In the genomic region with DNA sequence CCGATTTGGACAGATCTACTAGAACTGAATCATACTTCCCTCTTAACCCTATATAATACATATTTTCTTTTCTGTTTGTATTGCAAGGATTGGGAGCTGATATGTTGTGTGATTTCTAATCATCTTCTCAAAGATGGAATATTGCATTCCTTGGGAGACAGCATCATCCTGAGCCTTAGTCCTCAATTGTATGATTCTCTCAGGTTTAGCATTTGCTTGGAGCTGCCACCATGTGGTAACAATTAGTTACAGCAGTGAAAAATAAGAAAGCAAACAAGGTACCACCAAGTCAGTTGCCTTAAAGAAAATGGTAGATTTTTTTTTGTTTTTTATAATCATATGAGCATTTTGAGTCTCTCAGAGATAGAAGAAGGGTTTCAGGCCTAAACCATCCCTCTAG, we compare ENCODE assay signal across 9 cellular contexts. TPM values are rescaled to one million over a fixed set of nuclear protein-coding genes. Genes with fewer than 3 reads are reported as not detected.
A peak's percentile ranks its signal among the peaks of the same experiment; 100 is the strongest.
DNase-seq lines count a peak whose midpoint lies in the region; ATAC-seq, FAIRE-seq and TF ChIP-seq lines count a peak whose summit lies in the region.
"Had no signal": no experiment of that assay in that cellular context is flagged by ENCODE, and none has a peak within 500 bp of the region (broad histone marks: within the 10 kb centered on the region; RNA-seq: fewer than 3 reads in every experiment).

No MANE protein-coding gene starts in this region.

- no peak overlapping the region for H3K4me3 ChIP-seq in keratinocyte (ENCODE audit: control insufficient read depth in 2 of 3, extremely low read depth in 1 of 3, insufficient read depth in 2 of 3, low read depth in 1 of 3, low read length in 3 of 3)

- DNase-seq in AG20443 (ENCODE audit: low spot score), result peak; percentile 22
- DNase-seq in H4 (ENCODE audit: low spot score), result peak; percentile 19
- DNase-seq in keratinocyte (ENCODE audit: low read depth, low spot score), result no peak
- no peak for DNase-seq in activated gamma-delta T cell treated with Interleukin-2 at 50 U/mL for 16 hours
- no peak for DNase-seq in stimulated activated CD4-positive, alpha-beta T cell treated with anti-CD3 and anti-CD28 coated beads, Interleukin-2, amount 100 ng/mL, for 24 hours
- DNase-seq in NCI-H226, result no peak
- DNase-seq: NCI-H1930 had no signal

- no peaks in the 10 kb centered on the region for H3K9me3 ChIP-seq in keratinocyte (ENCODE audit: control insufficient read depth, low read depth, low read length)

- no peaks in the 10 kb centered on the region for H4K20me1 ChIP-seq in keratinocyte (ENCODE audit: control insufficient read depth, extremely low read depth, insufficient read depth, low read length)

- no peak overlapping the region for H3K27ac ChIP-seq in keratinocyte (ENCODE audit: control insufficient read depth, insufficient read depth, low read length)

- no peaks in the 10 kb centered on the region for H3K27me3 Mint-ChIP-seq in activated T-helper 17 cell treated with anti-CD3 and anti-CD28 coated beads, Interleukin-2, amount 50 U/mL, for 72 hours

- H3K27me3 ChIP-seq in keratinocyte (ENCODE audit: control insufficient read depth, extremely low read depth, insufficient read depth, low read length), result no peaks in the 10 kb centered on the region

- peaks cover 9% of the 10 kb centered on the region for H3K4me1 ChIP-seq in keratinocyte (ENCODE audit: control insufficient read depth, extremely low read depth, insufficient read depth, low read length)

- peak overlapping the region; percentile 45 for H3K27ac Mint-ChIP-seq in activated T-helper 17 cell treated with anti-CD3 and anti-CD28 coated beads, Interleukin-2, amount 50 U/mL, for 72 hours

- peaks cover 10% of the 10 kb centered on the region for H3K4me1 Mint-ChIP-seq in activated T-helper 17 cell treated with anti-CD3 and anti-CD28 coated beads, Interleukin-2, amount 50 U/mL, for 72 hours

- no peak overlapping the region for H2AFZ ChIP-seq in keratinocyte (ENCODE audit: control insufficient read depth, low read length)

- peaks cover 39 to 60% of the 10 kb centered on the region in 2 experiments for H3K36me3 ChIP-seq in keratinocyte (ENCODE audit: control insufficient read depth in 2 of 2, extremely low read depth in 1 of 2, insufficient read depth in 2 of 2, low read length in 2 of 2)

- no peaks in the 10 kb centered on the region for H3K9me1 ChIP-seq in keratinocyte (ENCODE audit: control insufficient read depth, extremely low read depth, insufficient read depth, low read length)

- peak in 2 of 3 experiments; percentile 26 to 35 for TF ChIP-seq CTCF in keratinocyte (optimal IDR thresholded peaks at IDR 0.05 in 1 of 3, IDR thresholded peaks at IDR 0.05 in 1 of 3, conservative IDR thresholded peaks at IDR 0.05 in 1 of 3; ENCODE audit: extremely low read depth in 1 of 3, insufficient read depth in 2 of 3, low read length in 3 of 3)

- no peak overlapping the region for H3K9ac ChIP-seq in keratinocyte (ENCODE audit: control insufficient read depth, extremely low read depth, insufficient read depth, low read length)

- H3K4me2 ChIP-seq in keratinocyte (ENCODE audit: control insufficient read depth, extremely low read depth, insufficient read depth, low read depth, low read length), result no peak overlapping the region

- no peaks in the 10 kb centered on the region for H3K36me3 Mint-ChIP-seq in activated T-helper 17 cell treated with anti-CD3 and anti-CD28 coated beads, Interleukin-2, amount 50 U/mL, for 72 hours (ENCODE audit: low read depth)

- H3K9me3 Mint-ChIP-seq in activated T-helper 17 cell treated with anti-CD3 and anti-CD28 coated beads, Interleukin-2, amount 50 U/mL, for 72 hours, result no peaks in the 10 kb centered on the region

- dilution Hi-C loops in keratinocyte (cut with MboI; ENCODE audit: extremely low pct_ligation_motif_present, low sequenced_read_pairs), result no loop called here

- no peak overlapping the region for H3K4me3 Mint-ChIP-seq in activated T-helper 17 cell treated with anti-CD3 and anti-CD28 coated beads, Interleukin-2, amount 50 U/mL, for 72 hours

- no peak for FAIRE-seq in keratinocyte (lab: Jason Lieb, UNC)

- peaks cover 4% of the 10 kb centered on the region for H3K79me2 ChIP-seq in keratinocyte (ENCODE audit: control insufficient read depth, insufficient read depth, low read length)

- no peak for ATAC-seq in activated T-helper 17 cell treated with anti-CD3 and anti-CD28 coated beads, Interleukin-2, amount 50 U/mL, for 72 hours (replicated peaks)
- no peak for ATAC-seq in GM19463 (IDR thresholded peaks at IDR 0.05; ENCODE audit: unreplicated experiment)

RNA-seq across cellular contexts. Expression of a gene that starts 11.9 kb away (rescaled TPM):
- total RNA-seq in H4 (2014; rRNA removed; shearing (Covaris generic)), result 39.0 and 51.0 TPM in 2 replicates
- total RNA-seq in activated T-helper 17 cell treated with anti-CD3 and anti-CD28 coated beads, Interleukin-2, amount 50 U/mL, for 72 hours, result 10 to 100 TPM; 16.4 to 33.8 TPM
- polyA plus RNA-seq in keratinocyte, result 25.7 to 44.0 TPM (median 29.1 TPM) in 3 replicates
- polyA plus RNA-seq in keratinocyte (2011; ENCODE audit: low read depth), result 11.2 TPM
- polyA plus RNA-seq in keratinocyte (2011; cell fraction: cytosol; rRNA removed), result 18.5 and 26.2 TPM in 2 replicates
- polyA plus RNA-seq in keratinocyte (2011; cell fraction: nucleus; rRNA removed), result 83.1 and 92.1 TPM in 2 replicates
- polyA plus RNA-seq in keratinocyte (2012; ENCODE audit: low replicate concordance), result 20.9 and 29.7 TPM in 2 replicates
- 125 to 158 TPM (median 138 TPM) in 3 replicates for polyA minus RNA-seq in keratinocyte
- 33.6 TPM for polyA minus RNA-seq in keratinocyte (2011; cell fraction: cytosol; rRNA and poly(A)+ RNA removed)
- polyA minus RNA-seq in keratinocyte (2011; cell fraction: nucleus; rRNA and poly(A)+ RNA removed), result 124 and 198 TPM in 2 replicates

Comparison
In these comparisons a context has a peak if more than half of its experiments do, and no peak if none do; other contexts are left out.
1. DNase-seq: peak in AG20443 (single experiment) and H4 (single experiment); none in keratinocyte (single experiment), activated gamma-delta T cell treated with Interleukin-2 at 50 U/mL for 16 hours (single experiment), stimulated activated CD4-positive, alpha-beta T cell treated with anti-CD3 and anti-CD28 coated beads, Interleukin-2, amount 100 ng/mL, for 24 hours (0 of 2) and NCI-H226 (single experiment).